In genomic region chr3:52231502-52232278, GRCh38 we compare ENCODE assay signal across 8 cellular contexts. TPM values are rescaled to one million over a fixed set of nuclear protein-coding genes. Genes with fewer than 3 reads are reported as not detected.
DNase-seq lines count a peak whose midpoint lies in the region; TF ChIP-seq lines count a peak whose summit lies in the region.

No MANE protein-coding gene starts in this region.

- POLR2A ChIA-PET in activated CD4-positive, alpha-beta T cell treated with anti-CD3 and anti-CD28 coated beads, Interleukin-2, amount 10 ng/mL, durations not matched to agents 7 days and 5 days (lab: Charles Lee), result interaction anchor here (0.6 kb wide), 1 partner anchor 117 kb away, joined by 3 read pairs; no protein-coding TSS in a partner anchor

- no peaks in the 10 kb centered on the region for H3K9me3 Mint-ChIP-seq in activated CD4-positive, alpha-beta T cell treated with anti-CD3 and anti-CD28 coated beads, Interleukin-2, amount 10 ng/mL, durations not matched to agents 7 days and 5 days

- no peaks in the 10 kb centered on the region for H3K27me3 Mint-ChIP-seq in activated CD4-positive, alpha-beta T cell treated with anti-CD3 and anti-CD28 coated beads, Interleukin-2, amount 10 ng/mL, durations not matched to agents 7 days and 5 days

- peaks cover 55% of the 10 kb centered on the region for H3K36me3 Mint-ChIP-seq in activated CD4-positive, alpha-beta T cell treated with anti-CD3 and anti-CD28 coated beads, Interleukin-2, amount 10 ng/mL, durations not matched to agents 7 days and 5 days (ENCODE audit: low read depth)

- H3K27ac Mint-ChIP-seq in activated CD4-positive, alpha-beta T cell treated with anti-CD3 and anti-CD28 coated beads, Interleukin-2, amount 10 ng/mL, durations not matched to agents 7 days and 5 days, result peak overlapping the region; percentile 66

- no peak overlapping the region for H3K27ac ChIP-seq in coronary artery

- H3K4me3 Mint-ChIP-seq in activated CD4-positive, alpha-beta T cell treated with anti-CD3 and anti-CD28 coated beads, Interleukin-2, amount 10 ng/mL, durations not matched to agents 7 days and 5 days, result peak overlapping the region; percentile 6

- peaks cover 58% of the 10 kb centered on the region for H3K4me1 Mint-ChIP-seq in activated CD4-positive, alpha-beta T cell treated with anti-CD3 and anti-CD28 coated beads, Interleukin-2, amount 10 ng/mL, durations not matched to agents 7 days and 5 days

- DNase-seq in NCI-H2227 (lab: John Stamatoyannopoulos, UW; ENCODE audit: unreplicated experiment) (peak; percentile 44), NCI-H2227 treated with DMSO at 0.1 percent for 48 hours (lab: John Stamatoyannopoulos, UW) (no peak), NCI-H1436 treated with DMSO at 0.1 percent for 48 hours (lab: John Stamatoyannopoulos, UW) (peak; percentile 2), coronary artery (ENCODE audit: low spot score) (peak; percentile 77), mucosa of gallbladder (ENCODE audit: low spot score) (peak; percentile 66), cortex of kidney (lab: John Stamatoyannopoulos, UW) (no peak)
- DNase-seq in activated CD4-positive, alpha-beta T cell treated with anti-CD3 and anti-CD28 coated beads, Interleukin-2, amount 10 ng/mL, durations not matched to agents 7 days and 5 days, result peak; percentile 78
- DNase-seq in stimulated activated CD8-positive, alpha-beta memory T cell treated with anti-CD3 and anti-CD28 coated beads, Interleukin-7, amount 100 ng/mL, for 24 hours (ENCODE audit: low read depth), result peak; percentile 87

- H3K4me3 ChIP-seq in coronary artery, result no peak overlapping the region

- CTCF ChIA-PET in activated CD4-positive, alpha-beta T cell treated with anti-CD3 and anti-CD28 coated beads, Interleukin-2, amount 10 ng/mL, durations not matched to agents 7 days and 5 days (lab: Charles Lee), result interaction anchor here (0.7 to 5.3 kb wide), 29 partner anchors 10 to 216 kb away, joined by 3 to 81 read pairs (median 5); partner anchors contain the start of genes GLYCTK and WDR82

- peak; percentile 72 for TF ChIP-seq CTCF in coronary artery (IDR thresholded peaks at IDR 0.05)

RNA-seq across cellular contexts. Expression of gene TLR9, which starts 6.2 kb away (rescaled TPM):
- under 1 TPM; 0.55 to 0.65 TPM for total RNA-seq in activated CD4-positive, alpha-beta T cell treated with anti-CD3 and anti-CD28 coated beads, Interleukin-2, amount 10 ng/mL, durations not matched to agents 7 days and 5 days
- 1.4 TPM for total RNA-seq in mucosa of gallbladder

RNA-seq across cellular contexts. Expression of gene TWF2, which starts 7.3 kb away (rescaled TPM):
- 100 to 1,000 TPM; 117 to 119 TPM for total RNA-seq in activated CD4-positive, alpha-beta T cell treated with anti-CD3 and anti-CD28 coated beads, Interleukin-2, amount 10 ng/mL, durations not matched to agents 7 days and 5 days
- 72.8 TPM for total RNA-seq in mucosa of gallbladder

RNA-seq across cellular contexts. Expression of gene PPM1M, which starts 13.9 kb away (rescaled TPM):
- total RNA-seq in activated CD4-positive, alpha-beta T cell treated with anti-CD3 and anti-CD28 coated beads, Interleukin-2, amount 10 ng/mL, durations not matched to agents 7 days and 5 days, result 10 to 100 TPM; 82.2 to 92.7 TPM
- total RNA-seq in mucosa of gallbladder, result 33.0 TPM

RNA-seq across cellular contexts. Expression of gene ALAS1, which starts 33.7 kb away (rescaled TPM):
- 10 to 100 TPM; 47.5 to 58.4 TPM for total RNA-seq in activated CD4-positive, alpha-beta T cell treated with anti-CD3 and anti-CD28 coated beads, Interleukin-2, amount 10 ng/mL, durations not matched to agents 7 days and 5 days
- 62.4 TPM for total RNA-seq in mucosa of gallbladder

RNA-seq across cellular contexts. Expression of gene WDR82, which starts 46.8 kb away (rescaled TPM):
- total RNA-seq in activated CD4-positive, alpha-beta T cell treated with anti-CD3 and anti-CD28 coated beads, Interleukin-2, amount 10 ng/mL, durations not matched to agents 7 days and 5 days, result 100 to 1,000 TPM; 140 to 143 TPM
- 71.0 TPM for total RNA-seq in mucosa of gallbladder

Comparison
In these comparisons a context has a peak if more than half of its experiments do, and no peak if none do; other contexts are left out.
1. DNase-seq: peak in NCI-H2227 (single experiment), NCI-H1436 treated with DMSO at 0.1 percent for 48 hours (single experiment), activated CD4-positive, alpha-beta T cell treated with anti-CD3 and anti-CD28 coated beads, Interleukin-2, amount 10 ng/mL, durations not matched to agents 7 days and 5 days (single experiment), coronary artery (single experiment), mucosa of gallbladder (single experiment) and stimulated activated CD8-positive, alpha-beta memory T cell treated with anti-CD3 and anti-CD28 coated beads, Interleukin-7, amount 100 ng/mL, for 24 hours (single experiment); none in NCI-H2227 treated with DMSO at 0.1 percent for 48 hours (single experiment) and cortex of kidney (single experiment).